9 cellular contexts compared by ENCODE assay signal in the genomic region with DNA sequence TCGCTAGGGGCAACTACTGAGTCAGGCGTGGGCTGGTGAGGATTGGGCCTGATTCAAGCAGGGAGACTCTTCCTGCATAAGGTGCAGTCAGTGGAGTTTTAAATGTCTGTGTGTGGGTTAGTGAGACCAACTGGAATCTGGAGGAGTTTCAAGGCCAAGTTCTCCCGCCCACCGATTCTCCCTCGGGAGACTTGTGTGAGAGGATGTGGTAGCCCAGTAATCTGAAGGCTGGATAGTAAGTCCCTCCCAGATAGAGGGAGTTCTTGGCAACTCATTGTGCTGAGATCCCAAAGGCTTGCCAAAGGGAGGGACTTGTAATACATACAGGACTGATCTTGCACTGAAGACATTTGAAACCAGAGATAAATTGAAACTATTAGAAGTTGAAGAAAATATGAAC. TPM values are rescaled to one million over a fixed set of nuclear protein-coding genes. Genes with fewer than 3 reads are reported as not detected.
DNase-seq lines count a peak whose midpoint lies in the region; ATAC-seq and TF ChIP-seq lines count a peak whose summit lies in the region.
"Had no signal": no experiment of that assay in that cellular context is flagged by ENCODE, and none has a peak within 500 bp of the region (broad histone marks: within the 10 kb centered on the region; RNA-seq: fewer than 3 reads in every experiment).

No MANE protein-coding gene starts in this region.

- H2BK120ac ChIP-seq in mesendoderm (ENCODE audit: low read depth, low read length) = no peak overlapping the region

- H3K27ac ChIP-seq in SJCRH30 (no peak overlapping the region), mesendoderm (ENCODE audit: low read depth, low read length) (no peak overlapping the region)

- H3K4me2 ChIP-seq in mesendoderm (ENCODE audit: low read length) = no peak overlapping the region

- H2AK5ac ChIP-seq in mesendoderm (ENCODE audit: low read length) = no peak overlapping the region

- TF ChIP-seq CTCF in GM12865 (IDR thresholded peaks at IDR 0.05; ENCODE audit: insufficient read depth, low read depth, low read length, missing control alignments) = no peak

- no peaks in the 10 kb centered on the region for H3K79me2 ChIP-seq in mesendoderm (ENCODE audit: control insufficient read depth, insufficient read depth, low read length)

- H4K5ac ChIP-seq in mesendoderm (ENCODE audit: low read length) = no peak overlapping the region

- no peak overlapping the region for H3K18ac ChIP-seq in mesendoderm (ENCODE audit: low read length)

- no peak overlapping the region for H2BK15ac ChIP-seq in mesendoderm (replicated peaks; ENCODE audit: low read depth)

- H3K9me3 ChIP-seq in SJCRH30 (replicated peaks) = no peaks in the 10 kb centered on the region

- no peaks in the 10 kb centered on the region for H3K9me3 Mint-ChIP-seq in T-helper 2 cell treated with Interferon-gamma antibody and Interleukin-4, amounts not matched to agents 5 μg/mL and 100 μg/mL, for 36 hours

- no peak overlapping the region for H3K4me3 Mint-ChIP-seq in T-helper 2 cell treated with Interferon-gamma antibody and Interleukin-4, amounts not matched to agents 5 μg/mL and 100 μg/mL, for 36 hours

- no peak overlapping the region for H3K23ac ChIP-seq in mesendoderm (ENCODE audit: low read length)

- no peak overlapping the region for H4K8ac ChIP-seq in mesendoderm (ENCODE audit: low read depth, low read length)

- H3K27me3 ChIP-seq in SJCRH30 (no peaks in the 10 kb centered on the region), mesendoderm (ENCODE audit: insufficient read depth, low read length, poor library complexity) (no peaks in the 10 kb centered on the region)

- H3K36me3 Mint-ChIP-seq in T-helper 2 cell treated with Interferon-gamma antibody and Interleukin-4, amounts not matched to agents 5 μg/mL and 100 μg/mL, for 36 hours (ENCODE audit: low read depth) = no peaks in the 10 kb centered on the region

- no peaks in the 10 kb centered on the region for H3K27me3 Mint-ChIP-seq in T-helper 2 cell treated with Interferon-gamma antibody and Interleukin-4, amounts not matched to agents 5 μg/mL and 100 μg/mL, for 36 hours (ENCODE audit: low read depth)

- peak; percentile 12 for ATAC-seq in HG02642 (IDR thresholded peaks at IDR 0.05; ENCODE audit: poor library complexity, unreplicated experiment)

- H3K4me1 Mint-ChIP-seq in T-helper 2 cell treated with Interferon-gamma antibody and Interleukin-4, amounts not matched to agents 5 μg/mL and 100 μg/mL, for 36 hours (ENCODE audit: low read depth) = peaks cover 7% of the 10 kb centered on the region

- no peak overlapping the region for H3K9ac ChIP-seq in mesendoderm (ENCODE audit: low read length)

- H3K4me1 ChIP-seq in SJCRH30 (peaks cover 7% of the 10 kb centered on the region; the same call in 1 of the 2 replicates), mesendoderm (ENCODE audit: control insufficient read depth, low read depth, low read length) (no peaks in the 10 kb centered on the region)

- H3K56ac ChIP-seq in mesendoderm (ENCODE audit: low read length) = no peak overlapping the region

- no peaks in the 10 kb centered on the region for H3K36me3 ChIP-seq in SJCRH30
- no peaks in the 10 kb centered on the region for H3K36me3 ChIP-seq in mesendoderm (ENCODE audit: control insufficient read depth, insufficient read depth, low read length)

- H2BK5ac ChIP-seq in mesendoderm (ENCODE audit: low read length) = no peak overlapping the region

- H3K4me3 ChIP-seq in GM12865 (ENCODE audit: low read depth, low read length) = no peak overlapping the region
- H3K4me3 ChIP-seq in SJCRH30 = no peak overlapping the region
- H3K4me3 ChIP-seq in mesendoderm (ENCODE audit: low read length) = no peak overlapping the region

- WGBS in mesendoderm (ENCODE audit: extremely low coverage, insufficient coverage, low lambda C conversion rate) = no CpG with 5 or more reads among the region's 5 CpGs

- intact Hi-C loops in head of caudate nucleus (cut with DNase I) = no loop called here

- no peak overlapping the region for H3K4ac ChIP-seq in mesendoderm (ENCODE audit: low read depth, low read length)

- H3K27ac Mint-ChIP-seq in T-helper 2 cell treated with Interferon-gamma antibody and Interleukin-4, amounts not matched to agents 5 μg/mL and 100 μg/mL, for 36 hours = no peak overlapping the region

- no peaks in the 10 kb centered on the region for H3K79me1 ChIP-seq in mesendoderm (ENCODE audit: low read length)

- DNase-seq in GM12865 (ENCODE audit: low read depth) (peak; percentile 19), SJCRH30 (peak; percentile 71 to 85), mesendoderm (peak; percentile 38), head of caudate nucleus (no peak), MV-4-11 (lab: John Stamatoyannopoulos, UW) (no peak)
- no peak for DNase-seq in activated effector memory CD4-positive, alpha-beta T cell treated with Interleukin-2 at 50 U/mL for 16 hours
- DNase-seq in T-helper 2 cell treated with Interferon-gamma antibody and Interleukin-4, amounts not matched to agents 5 μg/mL and 100 μg/mL, for 36 hours (ENCODE audit: low spot score) = no peak
- DNase-seq: glutamatergic neuron had no signal

RNA-seq across cellular contexts. Expression of a gene that starts 51.8 kb away (rescaled TPM):
- total RNA-seq in SJCRH30 (2014; rRNA removed; shearing (Covaris generic)) = 58.6 and 62.9 TPM in 2 replicates
- polyA plus RNA-seq in mesendoderm (2013, experiment 1 of 2) = 21.8 TPM
- 20.8 TPM for polyA plus RNA-seq in mesendoderm (2013, experiment 2 of 2)

Comparison
In these comparisons a context has a peak if more than half of its experiments do, and no peak if none do; other contexts are left out.
1. DNase-seq: peak in GM12865 (single experiment), SJCRH30 (2 of 2) and mesendoderm (single experiment); none in head of caudate nucleus (0 of 42), MV-4-11 (single experiment), activated effector memory CD4-positive, alpha-beta T cell treated with Interleukin-2 at 50 U/mL for 16 hours (single experiment) and T-helper 2 cell treated with Interferon-gamma antibody and Interleukin-4, amounts not matched to agents 5 μg/mL and 100 μg/mL, for 36 hours (single experiment).